ENCODE assay signal across 1 cellular context in genomic region chr18:79695856-79696850, GRCh38.
TF ChIP-seq lines count a peak whose summit lies in the region.

No MANE protein-coding gene starts in this region.

TF ChIP-seq in H1, 55 proteins besides CTCF, POLR2A, EP300 and RAD21:
- TF ChIP-seq SRF (IDR thresholded peaks at IDR 0.05; ENCODE audit: low read depth, low read length), result no peak
- TF ChIP-seq BCL11A (IDR thresholded peaks at IDR 0.05; ENCODE audit: low read depth in 2 of 2, low read length in 2 of 2), result no peak
- TF ChIP-seq RXRA (IDR thresholded peaks at IDR 0.05; ENCODE audit: insufficient read depth, low read depth, low read length), result no peak
- TF ChIP-seq CEBPB (IDR thresholded peaks at IDR 0.05; ENCODE audit: low read depth, low read length), result no peak
- TF ChIP-seq NANOG (IDR thresholded peaks at IDR 0.05; ENCODE audit: insufficient read depth, low read depth, low read length, poor library complexity, severe bottlenecking), result no peak
- TF ChIP-seq SP4 (IDR thresholded peaks at IDR 0.05; ENCODE audit: low read length), result no peak
- no peak for TF ChIP-seq GABPA (IDR thresholded peaks at IDR 0.05; ENCODE audit: borderline replicate concordance, insufficient read depth, low read length)
- no peak for TF ChIP-seq RBBP5 (IDR thresholded peaks at IDR 0.05; ENCODE audit: borderline replicate concordance, low read depth, low read length)
- no peak for TF ChIP-seq SIX5 (IDR thresholded peaks at IDR 0.05; ENCODE audit: low read depth, low read length)
- no peak for TF ChIP-seq NRF1 (IDR thresholded peaks at IDR 0.05; ENCODE audit: low read depth, low read length)
- no peak for TF ChIP-seq TEAD4 (IDR thresholded peaks at IDR 0.05; ENCODE audit: low read depth, low read length)
- TF ChIP-seq E2F6 (IDR thresholded peaks at IDR 0.05), result no peak
- no peak for TF ChIP-seq POU5F1 (IDR thresholded peaks at IDR 0.05; ENCODE audit: low read depth, low read length)
- no peak for TF ChIP-seq JUN (IDR thresholded peaks at IDR 0.05; ENCODE audit: low read depth, low read length)
- no peak for TF ChIP-seq SP1 (IDR thresholded peaks at IDR 0.05; ENCODE audit: low read depth, low read length)
- TF ChIP-seq CREB1 (IDR thresholded peaks at IDR 0.05), result no peak
- TF ChIP-seq CBX8 (IDR thresholded peaks at IDR 0.05; ENCODE audit: borderline replicate concordance, low read depth, low read length), result no peak
